ENCODE assay signal across 12 cellular contexts in genomic region chr12:55725556-55725955, GRCh38. TPM values are rescaled to one million over a fixed set of nuclear protein-coding genes. Genes with fewer than 3 reads are reported as not detected.
A peak's percentile ranks its signal among the peaks of the same experiment; 100 is the strongest.
DNase-seq lines count a peak whose midpoint lies in the region; ATAC-seq and TF ChIP-seq lines count a peak whose summit lies in the region.
"Had no signal": no experiment of that assay in that cellular context is flagged by ENCODE, and none has a peak within 500 bp of the region (broad histone marks: within the 10 kb centered on the region; RNA-seq: fewer than 3 reads in every experiment).

No MANE protein-coding gene starts in this region.

- no peak for DNase-seq in CD8-positive, alpha-beta memory T cell
- DNase-seq in choroid plexus epithelial cell (ENCODE audit: low read depth) (no peak), trophoblast cell (no peak), left lung (no peak), SJCRH30 (no peak)
- DNase-seq: activated CD4-positive, alpha-beta T cell treated with anti-CD3 and anti-CD28 coated beads, Interleukin-2, amount 50 U/mL, for 48 hours; effector CD8-positive, alpha-beta T cell; NCI-H1417; stimulated activated CD4-positive, alpha-beta T cell treated with anti-CD3 and anti-CD28 coated beads, Interleukin-2, amount 100 ng/mL, for 48 hours; testis had no signal

- no peak overlapping the region for H2AFZ ChIP-seq in trophoblast cell (ENCODE audit: insufficient read depth, low read length, poor library complexity)

- H3K9me3 ChIP-seq in CD8-positive, alpha-beta memory T cell (ENCODE audit: low read length), result no peaks in the 10 kb centered on the region
- H3K9me3 ChIP-seq in trophoblast cell (ENCODE audit: insufficient read depth, low read depth, low read length) (no peaks in the 10 kb centered on the region), left lung (no peaks in the 10 kb centered on the region), SJCRH30 (replicated peaks) (no peaks in the 10 kb centered on the region)
- H3K9me3 ChIP-seq: testis had no signal

- no peaks in the 10 kb centered on the region for H3K36me3 ChIP-seq in CD8-positive, alpha-beta memory T cell (ENCODE audit: insufficient read depth, low read length)
- H3K36me3 ChIP-seq in trophoblast cell (ENCODE audit: control insufficient read depth in 1 of 2, insufficient read depth in 2 of 2, low read length in 2 of 2), result peaks cover 35 to 41% of the 10 kb centered on the region in 2 experiments
- H3K36me3 ChIP-seq in left lung, result peaks cover 0 to 49% of the 10 kb centered on the region in 2 donors
- H3K36me3 ChIP-seq in SJCRH30, result peaks cover 37% of the 10 kb centered on the region

- no peak overlapping the region for H3K9ac ChIP-seq in trophoblast cell (ENCODE audit: low read length)

- H3K79me1 ChIP-seq in trophoblast cell (ENCODE audit: low read length), result peaks cover 18% of the 10 kb centered on the region

- no peak overlapping the region for H3K14ac ChIP-seq in trophoblast cell (ENCODE audit: low read length)

- no peak overlapping the region for H4K12ac ChIP-seq in trophoblast cell (ENCODE audit: low read depth, low read length)

- no peak for TF ChIP-seq CTCF in choroid plexus epithelial cell (conservative IDR thresholded peaks at IDR 0.05; ENCODE audit: low read depth, low read length)
- no peak for TF ChIP-seq CTCF in left lung (IDR thresholded peaks at IDR 0.05)

- no peak overlapping the region for H3K23ac ChIP-seq in trophoblast cell (ENCODE audit: low read length)

- no peaks in the 10 kb centered on the region for H3K27me3 Mint-ChIP-seq in CD8-positive, alpha-beta memory T cell
- H3K27me3 Mint-ChIP-seq: activated naive CD8-positive, alpha-beta T cell had no signal

- H3K4me2 ChIP-seq in trophoblast cell (ENCODE audit: low read length), result no peak overlapping the region

- no CpG with 5 or more reads among the region's 3 CpGs for WGBS in trophoblast cell (ENCODE audit: extremely low coverage, insufficient coverage, insufficient read length)

- no peak overlapping the region for H2BK120ac ChIP-seq in trophoblast cell (ENCODE audit: insufficient read depth, low read length, poor library complexity)

- H3K18ac ChIP-seq in trophoblast cell (ENCODE audit: low read length), result peak overlapping the region; percentile 12

- H3K79me2 ChIP-seq in trophoblast cell (ENCODE audit: control insufficient read depth, insufficient read depth, low read length, poor library complexity), result peaks cover 21% of the 10 kb centered on the region

- H3K36me3 Mint-ChIP-seq in CD8-positive, alpha-beta memory T cell, result peaks cover 0 to 44% (median 6%) of the 10 kb centered on the region in 3 donors
- H3K36me3 Mint-ChIP-seq: activated naive CD8-positive, alpha-beta T cell had no signal

- no peak overlapping the region for H2BK5ac ChIP-seq in trophoblast cell (ENCODE audit: low read depth, low read length, poor library complexity)

- H2AK5ac ChIP-seq in trophoblast cell (ENCODE audit: low read length), result no peak overlapping the region

- CTCF ChIA-PET in CD8-positive, alpha-beta memory T cell (lab: Charles Lee), result interaction anchor here (0.9 to 6.9 kb wide), 5 partner anchors 9 to 69 kb away, joined by 3 to 67 read pairs (median 4); partner anchors contain the start of gene BLOC1S1

- H3K27me3 ChIP-seq in CD8-positive, alpha-beta memory T cell (ENCODE audit: insufficient read depth, low read length, poor library complexity, severe bottlenecking), result no peaks in the 10 kb centered on the region
- H3K27me3 ChIP-seq in trophoblast cell (ENCODE audit: insufficient read depth, low read length), result no peaks in the 10 kb centered on the region
- no peaks in the 10 kb centered on the region for H3K27me3 ChIP-seq in left lung
- H3K27me3 ChIP-seq in SJCRH30, result no peaks in the 10 kb centered on the region
- H3K27me3 ChIP-seq: testis had no signal

- no peak for ATAC-seq in activated CD4-positive, CD25-positive, alpha-beta regulatory T cell treated with anti-CD3 and anti-CD28 coated beads, Interleukin-2, amount 50 U/mL, for 24 hours
- ATAC-seq in left lung, result no peak

- H4K8ac ChIP-seq in trophoblast cell (ENCODE audit: low read depth, low read length), result no peak overlapping the region

- no peak overlapping the region for H3K4me3 ChIP-seq in CD8-positive, alpha-beta memory T cell (ENCODE audit: low read length)
- peak overlapping the region; percentile 92 for H3K4me3 ChIP-seq in choroid plexus epithelial cell (ENCODE audit: low read depth, low read length)
- no peak overlapping the region for H3K4me3 ChIP-seq in trophoblast cell (ENCODE audit: low read depth, low read length)
- peak overlapping the region in 1 of 2 donors; percentile 93 for H3K4me3 ChIP-seq in left lung
- H3K4me3 ChIP-seq in SJCRH30, result no peak overlapping the region
- H3K4me3 ChIP-seq: testis had no signal

- H3K4me1 ChIP-seq in CD8-positive, alpha-beta memory T cell (ENCODE audit: insufficient read depth, low read length), result peaks cover 37% of the 10 kb centered on the region
- peaks cover 11 to 17% of the 10 kb centered on the region in 2 experiments for H3K4me1 ChIP-seq in trophoblast cell (ENCODE audit: control insufficient read depth in 1 of 2, insufficient read depth in 2 of 2, low read length in 2 of 2)
- H3K4me1 ChIP-seq in left lung, result peaks cover 14 to 70% of the 10 kb centered on the region in 2 donors
- peaks cover 10% of the 10 kb centered on the region; the same call in 1 of the 2 replicates for H3K4me1 ChIP-seq in SJCRH30

- H2BK12ac ChIP-seq in trophoblast cell (ENCODE audit: low read length), result no peak overlapping the region

- intact Hi-C loops in left lung (cut with DNase I), result no loop called here

- H3K4me1 Mint-ChIP-seq in CD8-positive, alpha-beta memory T cell, result peaks cover 35 to 55% (median 37%) of the 10 kb centered on the region in 3 donors

- H3K27ac ChIP-seq in CD8-positive, alpha-beta memory T cell (ENCODE audit: low read depth, low read length), result no peak overlapping the region
- H3K27ac ChIP-seq in trophoblast cell (ENCODE audit: low read depth, low read length) (no peak overlapping the region), left lung (no peak overlapping the region), SJCRH30 (no peak overlapping the region)
- H3K27ac ChIP-seq: testis had no signal

- H3K9me3 Mint-ChIP-seq in CD8-positive, alpha-beta memory T cell, result no peaks in the 10 kb centered on the region

- no peak overlapping the region for H3K4ac ChIP-seq in trophoblast cell (ENCODE audit: low read depth, low read length)

- POLR2A ChIA-PET in CD8-positive, alpha-beta memory T cell (lab: Charles Lee), result interaction anchor here (1.0 to 1.8 kb wide), 3 partner anchors 10 to 104 kb away, joined by 3 to 4 read pairs (median 4); partner anchors contain the start of genes BLOC1S1 and DNAJC14

- peak overlapping the region in 6 of 8 donors; percentile 35 to 88 (median 71) for H3K27ac Mint-ChIP-seq in CD8-positive, alpha-beta memory T cell

- H3K4me3 Mint-ChIP-seq in CD8-positive, alpha-beta memory T cell, result peak overlapping the region in 3 of 7 donors; percentile 60 to 78 (median 66)

- no peak overlapping the region for H4K91ac ChIP-seq in trophoblast cell (ENCODE audit: low read depth, low read length)

RNA-seq across cellular contexts. Expression of gene CD63, which starts 3.3 kb away (rescaled TPM):
- 100 to 1,000 TPM; 200 to 202 TPM for total RNA-seq in CD8-positive, alpha-beta memory T cell
- 375 TPM for polyA plus RNA-seq in CD8-positive, alpha-beta memory T cell
- polyA plus RNA-seq in trophoblast cell (2013), result 2,489 and 2,535 TPM in 2 replicates
- 1,000 to 10,000 TPM; 1,639 to 1,766 TPM for total RNA-seq in left lung
- 598 and 676 TPM in 2 replicates for total RNA-seq in SJCRH30 (2014; rRNA removed; shearing (Covaris generic))

RNA-seq across cellular contexts. Expression of gene RDH5, which starts 5.4 kb away (rescaled TPM):
- total RNA-seq in CD8-positive, alpha-beta memory T cell, result 1 to 10 TPM; 8.1 to 8.5 TPM
- polyA plus RNA-seq in CD8-positive, alpha-beta memory T cell, result 0.90 TPM
- polyA plus RNA-seq in trophoblast cell (2013), result 0.81 and 1.4 TPM in 2 replicates
- total RNA-seq in left lung, result 1 to 10 TPM; 4.3 to 5.8 TPM
- 2.0 and 2.5 TPM in 2 replicates for total RNA-seq in SJCRH30 (2014; rRNA removed; shearing (Covaris generic))

RNA-seq across cellular contexts. Expression of gene BLOC1S1, which starts 9.7 kb away (rescaled TPM):
- 100 to 1,000 TPM in 1 of 2 experiments, 10 to 100 TPM in 1; 97.5 to 110 TPM for total RNA-seq in CD8-positive, alpha-beta memory T cell
- polyA plus RNA-seq in CD8-positive, alpha-beta memory T cell, result 90.2 TPM
- 47.3 and 48.7 TPM in 2 replicates for polyA plus RNA-seq in trophoblast cell (2013)
- 100 to 1,000 TPM; 114 to 123 TPM for total RNA-seq in left lung
- total RNA-seq in SJCRH30 (2014; rRNA removed; shearing (Covaris generic)), result 66.7 and 76.2 TPM in 2 replicates

RNA-seq across cellular contexts. Expression of gene GDF11, which starts 17.4 kb away (rescaled TPM):
- 10 to 100 TPM; 13.1 to 13.5 TPM for total RNA-seq in CD8-positive, alpha-beta memory T cell
- polyA plus RNA-seq in CD8-positive, alpha-beta memory T cell, result 1.4 TPM
- polyA plus RNA-seq in trophoblast cell (2013), result 8.6 and 9.5 TPM in 2 replicates
- total RNA-seq in left lung, result 10 to 100 TPM in 1 of 2 donors, 1 to 10 TPM in 1; 7.6 to 10.0 TPM
- 9.1 and 10.5 TPM in 2 replicates for total RNA-seq in SJCRH30 (2014; rRNA removed; shearing (Covaris generic))

RNA-seq across cellular contexts. Expression of gene ITGA7, which starts 17.9 kb away (rescaled TPM):
- total RNA-seq in CD8-positive, alpha-beta memory T cell, result 1 to 10 TPM; 2.7 to 3.1 TPM
- 0.36 TPM for polyA plus RNA-seq in CD8-positive, alpha-beta memory T cell
- polyA plus RNA-seq in trophoblast cell (2013), result 0.92 and 1.1 TPM in 2 replicates
- total RNA-seq in left lung, result 10 to 100 TPM; 22.4 to 62.4 TPM
- total RNA-seq in SJCRH30 (2014; rRNA removed; shearing (Covaris generic)), result 21.8 and 27.1 TPM in 2 replicates
